In the genomic region with DNA sequence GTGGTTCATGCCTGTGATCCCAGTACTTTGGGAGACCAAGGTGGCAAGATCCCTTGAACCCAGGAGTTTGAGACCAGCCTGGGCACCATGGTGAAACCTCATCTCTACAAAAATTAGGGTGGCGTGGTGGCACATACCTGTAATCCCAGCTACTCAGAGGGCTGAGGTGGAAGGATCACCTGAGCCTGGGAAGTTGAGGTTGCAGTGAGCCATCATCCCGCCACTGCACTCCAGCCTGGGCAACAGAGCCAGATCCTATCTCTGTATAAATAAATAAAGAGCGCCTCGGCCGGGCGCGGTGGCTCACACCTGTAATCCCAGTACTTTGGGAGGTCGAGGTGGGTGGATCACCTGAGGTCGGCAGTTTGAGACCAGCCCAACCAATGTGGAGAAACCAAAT, we compare ENCODE assay signal across 17 cellular contexts. TPM values are rescaled to one million over a fixed set of nuclear protein-coding genes. Genes with fewer than 3 reads are reported as not detected.
DNase-seq lines count a peak whose midpoint lies in the region; ATAC-seq and TF ChIP-seq lines count a peak whose summit lies in the region.
"Had no signal": no experiment of that assay in that cellular context is flagged by ENCODE, and none has a peak within 500 bp of the region (broad histone marks: within the 10 kb centered on the region; RNA-seq: fewer than 3 reads in every experiment).

No MANE protein-coding gene starts in this region.

- peaks cover 9% of the 10 kb centered on the region for H3K4me1 Mint-ChIP-seq in WTC11
- H3K4me1 Mint-ChIP-seq in effector memory CD8-positive, alpha-beta T cell (ENCODE audit: low read depth in 2 of 2): peaks cover 4 to 15% of the 10 kb centered on the region in 2 donors
- H3K4me1 Mint-ChIP-seq in T-helper 17 cell: peaks cover 16% of the 10 kb centered on the region

- H3K27ac Mint-ChIP-seq in WTC11 (0 out of 2 replicates have a peak overlapping the region, but pooled peaks have one; percentile 24), T-helper 17 cell (no peak overlapping the region)
- peak overlapping the region; percentile 32 to 63 for H3K27ac Mint-ChIP-seq in effector memory CD8-positive, alpha-beta T cell
- H3K27ac Mint-ChIP-seq: activated naive CD4-positive, alpha-beta T cell treated with anti-CD3 and anti-CD28 coated beads, Interleukin-2, amount 50 U/mL, for 24 hours; natural killer cell; stimulated activated naive CD8-positive, alpha-beta T cell treated with anti-CD3 and anti-CD28 coated beads, Interleukin-15, Interleukin-2, amounts not matched to agents 100 ng/mL and 50 ng/mL, for 24 hours had no signal

- H3K4me2 ChIP-seq in parathyroid adenoma (ENCODE audit: low read length): no peak overlapping the region

- H3K36me3 Mint-ChIP-seq in WTC11: no peaks in the 10 kb centered on the region
- peaks cover 27% of the 10 kb centered on the region for H3K36me3 Mint-ChIP-seq in effector memory CD8-positive, alpha-beta T cell (ENCODE audit: insufficient read depth)
- H3K36me3 Mint-ChIP-seq in T-helper 17 cell (ENCODE audit: low read depth): no peaks in the 10 kb centered on the region
- H3K36me3 Mint-ChIP-seq: activated naive CD4-positive, alpha-beta T cell treated with anti-CD3 and anti-CD28 coated beads, Interleukin-2, amount 50 U/mL, for 24 hours; natural killer cell had no signal

- H3K9me3 ChIP-seq in parathyroid adenoma (ENCODE audit: control insufficient read depth, low read length) (no peaks in the 10 kb centered on the region), thoracic aorta (no peaks in the 10 kb centered on the region), T-helper 17 cell (ENCODE audit: control insufficient read depth, low read length, poor library complexity, severe bottlenecking) (no peaks in the 10 kb centered on the region)

- ATAC-seq in WTC11 (no peak), thoracic aorta (ENCODE audit: insufficient number of reproducible peaks, low FRiP score, low read depth) (no peak), T-helper 17 cell (no peak)
- no peak for ATAC-seq in effector memory CD8-positive, alpha-beta T cell (replicated peaks)
- ATAC-seq: activated T-cell treated with anti-CD3 and anti-CD28 coated beads, Interleukin-2, amount 50 U/mL, for 4 hours; natural killer cell had no signal

- H3K79me2 ChIP-seq in parathyroid adenoma: peaks cover 2% of the 10 kb centered on the region

- DNase-seq in WTC11 (ENCODE audit: low spot score): no peak
- no peak for DNase-seq in effector memory CD8-positive, alpha-beta T cell
- DNase-seq in thoracic aorta (ENCODE audit: low spot score): no peak
- no peak for DNase-seq in NOMO-1 treated with dmso at 0.1 percent for 144 hours (lab: John Stamatoyannopoulos, UW; ENCODE audit: unreplicated experiment)
- DNase-seq in UCSD-AML1 (lab: John Stamatoyannopoulos, UW; ENCODE audit: unreplicated experiment): no peak
- no peak for DNase-seq in T-helper 17 cell
- DNase-seq in stimulated activated CD8-positive, alpha-beta memory T cell treated with anti-CD3 and anti-CD28 coated beads, Interleukin-4, amount 100 ng/mL, for 48 hours: no peak
- DNase-seq: activated T-cell treated with anti-CD3 and anti-CD28 coated beads, Interleukin-2, amount 50 U/mL, for 4 hours; MV-4-11; natural killer cell; NCI-H2029 treated with DMSO at 0.1 percent for 48 hours; NCI-H446 treated with DMSO at 0.1 percent for 48 hours; NK-92 treated with Interleukin-12 subunit alpha and Interleukin-12 subunit beta, amount 100 ng/mL, for 24 hours had no signal

- peak overlapping the region; percentile 95 for H3K27ac ChIP-seq in parathyroid adenoma
- peak overlapping the region; percentile 90 to 92 for H3K27ac ChIP-seq in thoracic aorta

- no peak for TF ChIP-seq CTCF in WTC11 (IDR thresholded peaks at IDR 0.05)
- no peak for TF ChIP-seq CTCF in parathyroid adenoma (IDR thresholded peaks at IDR 0.05)
- no peak for TF ChIP-seq CTCF in thoracic aorta (IDR thresholded peaks at IDR 0.05)

- H3K36me3 ChIP-seq in parathyroid adenoma (ENCODE audit: control insufficient read depth, insufficient read depth, low read length) (no peaks in the 10 kb centered on the region), thoracic aorta (peaks cover 4% of the 10 kb centered on the region)

- POLR2A ChIA-PET in WTC11 (lab: Charles Lee): interaction anchor here (1.0 kb wide), 1 partner anchor 50 kb away, joined by 3 read pairs; the partner anchor contains the start of genes ACO2 and PHF5A

- H3K4me3 Mint-ChIP-seq in WTC11: no peak overlapping the region
- H3K4me3 Mint-ChIP-seq in effector memory CD8-positive, alpha-beta T cell: no peak overlapping the region
- H3K4me3 Mint-ChIP-seq in T-helper 17 cell: no peak overlapping the region
- H3K4me3 Mint-ChIP-seq: activated naive CD4-positive, alpha-beta T cell treated with anti-CD3 and anti-CD28 coated beads, Interleukin-2, amount 50 U/mL, for 24 hours; activated T-cell treated with anti-CD3 and anti-CD28 coated beads, Interleukin-2, amount 50 U/mL, for 4 hours; natural killer cell; stimulated activated naive CD8-positive, alpha-beta T cell treated with anti-CD3 and anti-CD28 coated beads, Interleukin-15, Interleukin-2, amounts not matched to agents 100 ng/mL and 50 ng/mL, for 24 hours had no signal

- H3K27me3 Mint-ChIP-seq in WTC11 (ENCODE audit: low read depth): no peaks in the 10 kb centered on the region
- no peaks in the 10 kb centered on the region for H3K27me3 Mint-ChIP-seq in effector memory CD8-positive, alpha-beta T cell
- H3K27me3 Mint-ChIP-seq in T-helper 17 cell: no peaks in the 10 kb centered on the region
- H3K27me3 Mint-ChIP-seq: activated naive CD4-positive, alpha-beta T cell treated with anti-CD3 and anti-CD28 coated beads, Interleukin-2, amount 50 U/mL, for 24 hours; brain; stimulated activated naive CD8-positive, alpha-beta T cell treated with anti-CD3 and anti-CD28 coated beads, Interleukin-15, Interleukin-2, amounts not matched to agents 100 ng/mL and 50 ng/mL, for 24 hours had no signal

- peaks cover 11% of the 10 kb centered on the region for H3K4me1 ChIP-seq in parathyroid adenoma
- H3K4me1 ChIP-seq in thoracic aorta (ENCODE audit: control insufficient read depth in 1 of 2, low read depth in 2 of 2): peaks cover 31 to 50% of the 10 kb centered on the region in 2 donors

- H3K9ac ChIP-seq in parathyroid adenoma: no peak overlapping the region

- no peaks in the 10 kb centered on the region for H3K27me3 ChIP-seq in parathyroid adenoma (ENCODE audit: control insufficient read depth, insufficient read depth, low read length)
- no peaks in the 10 kb centered on the region for H3K27me3 ChIP-seq in thoracic aorta (replicated peaks; ENCODE audit: insufficient read depth)

- no peaks in the 10 kb centered on the region for H3K9me3 Mint-ChIP-seq in WTC11
- no peaks in the 10 kb centered on the region for H3K9me3 Mint-ChIP-seq in effector memory CD8-positive, alpha-beta T cell
- H3K9me3 Mint-ChIP-seq: activated naive CD4-positive, alpha-beta T cell treated with anti-CD3 and anti-CD28 coated beads, Interleukin-2, amount 50 U/mL, for 24 hours; activated T-cell treated with anti-CD3 and anti-CD28 coated beads, Interleukin-2, amount 50 U/mL, for 4 hours; brain; natural killer cell; stimulated activated naive CD8-positive, alpha-beta T cell treated with anti-CD3 and anti-CD28 coated beads, Interleukin-15, Interleukin-2, amounts not matched to agents 100 ng/mL and 50 ng/mL, for 24 hours had no signal

- H3K4me3 ChIP-seq in parathyroid adenoma (ENCODE audit: low read depth, low read length): no peak overlapping the region
- H3K4me3 ChIP-seq in thoracic aorta: no peak overlapping the region

- no peak overlapping the region for H2AFZ ChIP-seq in parathyroid adenoma

- CTCF ChIA-PET in WTC11 (lab: Charles Lee): interaction anchor here (1.2 to 2.9 kb wide), 3 partner anchors 15 to 108 kb away, joined by 3 to 10 read pairs (median 4); partner anchors contain the start of gene TOB2

TF ChIP-seq in WTC11, 78 proteins besides CTCF, POLR2A, EP300 and RAD21:
- TF ChIP-seq ZNF423 (CRISPR knock-in tag; IDR thresholded peaks at IDR 0.05): no peak
- TF ChIP-seq, protein P1, sequence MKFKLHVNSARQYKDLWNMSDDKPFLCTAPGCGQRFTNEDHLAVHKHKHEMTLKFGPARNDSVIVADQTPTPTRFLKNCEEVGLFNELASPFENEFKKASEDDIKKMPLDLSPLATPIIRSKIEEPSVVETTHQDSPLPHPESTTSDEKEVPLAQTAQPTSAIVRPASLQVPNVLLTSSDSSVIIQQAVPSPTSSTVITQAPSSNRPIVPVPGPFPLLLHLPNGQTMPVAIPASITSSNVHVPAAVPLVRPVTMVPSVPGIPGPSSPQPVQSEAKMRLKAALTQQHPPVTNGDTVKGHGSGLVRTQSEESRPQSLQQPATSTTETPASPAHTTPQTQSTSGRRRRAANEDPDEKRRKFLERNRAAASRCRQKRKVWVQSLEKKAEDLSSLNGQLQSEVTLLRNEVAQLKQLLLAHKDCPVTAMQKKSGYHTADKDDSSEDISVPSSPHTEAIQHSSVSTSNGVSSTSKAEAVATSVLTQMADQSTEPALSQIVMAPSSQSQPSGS (CRISPR knock-in tag; IDR thresholded peaks at IDR 0.05; ENCODE audit: borderline replicate concordance, low read depth): no peak
- TF ChIP-seq, protein P2, sequence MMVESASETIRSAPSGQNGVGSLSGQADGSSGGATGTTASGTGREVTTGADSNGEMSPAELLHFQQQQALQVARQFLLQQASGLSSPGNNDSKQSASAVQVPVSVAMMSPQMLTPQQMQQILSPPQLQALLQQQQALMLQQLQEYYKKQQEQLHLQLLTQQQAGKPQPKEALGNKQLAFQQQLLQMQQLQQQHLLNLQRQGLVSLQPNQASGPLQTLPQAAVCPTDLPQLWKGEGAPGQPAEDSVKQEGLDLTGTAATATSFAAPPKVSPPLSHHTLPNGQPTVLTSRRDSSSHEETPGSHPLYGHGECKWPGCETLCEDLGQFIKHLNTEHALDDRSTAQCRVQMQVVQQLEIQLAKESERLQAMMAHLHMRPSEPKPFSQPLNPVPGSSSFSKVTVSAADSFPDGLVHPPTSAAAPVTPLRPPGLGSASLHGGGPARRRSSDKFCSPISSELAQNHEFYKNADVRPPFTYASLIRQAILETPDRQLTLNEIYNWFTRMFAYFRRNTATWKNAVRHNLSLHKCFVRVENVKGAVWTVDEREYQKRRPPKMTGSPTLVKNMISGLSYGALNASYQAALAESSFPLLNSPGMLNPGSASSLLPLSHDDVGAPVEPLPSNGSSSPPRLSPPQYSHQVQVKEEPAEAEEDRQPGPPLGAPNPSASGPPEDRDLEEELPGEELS (CRISPR knock-in tag; IDR thresholded peaks at IDR 0.05): no peak
- no peak for TF ChIP-seq ETV6 (CRISPR knock-in tag; IDR thresholded peaks at IDR 0.05)

RNA-seq across cellular contexts. Expression of gene TOB2, which starts 27.9 kb away (rescaled TPM):
- total RNA-seq in WTC11 (2021) (46.6 to 52.2 TPM (median 49.4 TPM) in 3 replicates), thoracic aorta (10 to 100 TPM; 45.5 to 56.5 TPM), T-helper 17 cell (10 to 100 TPM; 30.8 to 44.0 TPM)

RNA-seq across cellular contexts. Expression of gene TEF, which starts 37.0 kb away (rescaled TPM):
- total RNA-seq in WTC11 (2021) (9.8 to 12.0 TPM (median 10.2 TPM) in 3 replicates), thoracic aorta (10 to 100 TPM; 21.4 to 23.1 TPM), T-helper 17 cell (1 to 10 TPM; 4.8 to 7.4 TPM)

RNA-seq across cellular contexts. Expression of gene PHF5A, which starts 49.8 kb away (rescaled TPM):
- total RNA-seq in WTC11 (2021): 93.1 to 99.6 TPM (median 97.9 TPM) in 3 replicates
- total RNA-seq in thoracic aorta: 10 to 100 TPM; 13.8 to 28.7 TPM
- total RNA-seq in T-helper 17 cell: 10 to 100 TPM; 31.7 to 39.6 TPM

RNA-seq across cellular contexts. Expression of gene ACO2, which starts 50.2 kb away (rescaled TPM):
- total RNA-seq in WTC11 (2021) (98.3 to 104 TPM (median 99.3 TPM) in 3 replicates), thoracic aorta (10 to 100 TPM; 52.1 to 57.8 TPM), T-helper 17 cell (10 to 100 TPM; 77.2 to 81.9 TPM)
